10 cellular contexts compared by ENCODE assay signal in genomic region chr17:45740553-45741330, GRCh38. TPM values are rescaled to one million over a fixed set of nuclear protein-coding genes. Genes with fewer than 3 reads are reported as not detected.
DNase-seq lines count a peak whose midpoint lies in the region; ATAC-seq and TF ChIP-seq lines count a peak whose summit lies in the region.
"Had no signal": no experiment of that assay in that cellular context is flagged by ENCODE, and none has a peak within 500 bp of the region (broad histone marks: within the 10 kb centered on the region; RNA-seq: fewer than 3 reads in every experiment).

No MANE protein-coding gene starts in this region.

- CTCF ChIA-PET in activated CD4-positive, alpha-beta T cell treated with anti-CD3 and anti-CD28 coated beads for 36 hours (lab: Charles Lee): interaction anchor here (0.6 to 0.7 kb wide), 2 partner anchors 484 to 1087 kb away, joined by 3 to 4 read pairs; no protein-coding TSS in a partner anchor
- CTCF ChIA-PET in WTC11 (lab: Charles Lee): interaction anchor here (0.7 to 1.1 kb wide), 6 partner anchors 19 to 111 kb away, joined by 3 to 5 read pairs (median 3); partner anchors contain the start of gene CRHR1

- H3K4me3 Mint-ChIP-seq in activated CD4-positive, alpha-beta T cell treated with anti-CD3 and anti-CD28 coated beads for 36 hours: no peak overlapping the region
- peak overlapping the region; percentile 55 for H3K4me3 Mint-ChIP-seq in WTC11

- H3K9me3 ChIP-seq in heart right ventricle: peaks cover 0 to 8% (median 0%) of the 10 kb centered on the region in 11 donors
- H3K9me3 ChIP-seq in spleen: no peaks in the 10 kb centered on the region

- WGBS in heart right ventricle, 2 donors: 50 to 51% methylated on average over 5 of the region's 5 CpGs
- WGBS in spleen, 5 donors: 55 to 71% (median 68%) methylated on average over 4 to 5 of the region's 5 CpGs

- peaks cover 26% of the 10 kb centered on the region for H3K27me3 Mint-ChIP-seq in activated CD4-positive, alpha-beta T cell treated with anti-CD3 and anti-CD28 coated beads for 36 hours
- peaks cover 63% of the 10 kb centered on the region for H3K27me3 Mint-ChIP-seq in WTC11 (ENCODE audit: low read depth)

- DNase-seq in activated CD4-positive, alpha-beta T cell treated with anti-CD3 and anti-CD28 coated beads for 36 hours: peak; percentile 55
- DNase-seq in activated CD4-positive, alpha-beta T cell treated with anti-CD3 and anti-CD28 coated beads, Interleukin-2, amount 50 U/mL, for 4 hours: no peak
- DNase-seq in NCI-H1092 (lab: John Stamatoyannopoulos, UW): peak; percentile 27
- DNase-seq in WTC11 (ENCODE audit: low spot score): peak; percentile 84
- peak in 1 of 2 donors; percentile 47 for DNase-seq in heart right ventricle
- peak; percentile 13 for DNase-seq in spleen
- DNase-seq in activated CD8-positive, alpha-beta memory T cell treated with anti-CD3 and anti-CD28 coated beads, Interleukin-2, amount 50 U/mL, for 4 hours: no peak

- no peaks in the 10 kb centered on the region for H3K4me1 Mint-ChIP-seq in activated CD4-positive, alpha-beta T cell treated with anti-CD3 and anti-CD28 coated beads for 36 hours
- H3K4me1 Mint-ChIP-seq in WTC11: peaks cover 5% of the 10 kb centered on the region; the same call in 1 of the 2 replicates

- no peaks in the 10 kb centered on the region for H3K36me3 Mint-ChIP-seq in activated CD4-positive, alpha-beta T cell treated with anti-CD3 and anti-CD28 coated beads for 36 hours (ENCODE audit: low read depth)
- H3K36me3 Mint-ChIP-seq in WTC11: no peaks in the 10 kb centered on the region

- H3K27ac ChIP-seq in heart right ventricle (no peak overlapping the region), spleen (no peak overlapping the region)

- H3K9me3 Mint-ChIP-seq in activated CD4-positive, alpha-beta T cell treated with anti-CD3 and anti-CD28 coated beads for 36 hours (ENCODE audit: low read depth): no peaks in the 10 kb centered on the region
- no peaks in the 10 kb centered on the region for H3K9me3 Mint-ChIP-seq in WTC11

- TF ChIP-seq POLR2A in spleen (IDR thresholded peaks at IDR 0.05) (no peak), GM18505 (IDR thresholded peaks at IDR 0.05; ENCODE audit: borderline replicate concordance, extremely low read depth, insufficient read depth, insufficient read length) (no peak)

- POLR2A ChIA-PET in activated CD4-positive, alpha-beta T cell treated with anti-CD3 and anti-CD28 coated beads for 36 hours (lab: Charles Lee): interaction anchor here (0.6 kb wide), 1 partner anchor 475 kb away, joined by 7 read pairs; no protein-coding TSS in a partner anchor
- POLR2A ChIA-PET in WTC11 (lab: Charles Lee): no interaction called here

- H3K4me3 ChIP-seq in heart right ventricle: no peak overlapping the region
- no peak overlapping the region for H3K4me3 ChIP-seq in spleen

- H3K36me3 ChIP-seq in heart right ventricle: no peaks in the 10 kb centered on the region
- no peaks in the 10 kb centered on the region for H3K36me3 ChIP-seq in spleen

- peak; percentile 97 for ATAC-seq in activated CD4-positive, alpha-beta T cell treated with anti-CD3 and anti-CD28 coated beads for 36 hours
- ATAC-seq in WTC11: peak; percentile 100
- peak in 5 of 8 donors; percentile 61 to 88 (median 84) for ATAC-seq in heart right ventricle
- no peak for ATAC-seq in GM18505 (IDR thresholded peaks at IDR 0.05; ENCODE audit: unreplicated experiment)

- intact Hi-C loops in activated CD4-positive, alpha-beta T cell treated with anti-CD3 and anti-CD28 coated beads for 36 hours (cut with DNase I, micrococcal nuclease): no loop called here
- intact Hi-C loops in heart right ventricle (cut with DNase I): no loop called here
- intact Hi-C loops in spleen (cut with DNase I; ENCODE audit: low total_unique reads): no loop called here

- TF ChIP-seq CTCF in WTC11 (IDR thresholded peaks at IDR 0.05): no peak
- no peak for TF ChIP-seq CTCF in heart right ventricle (IDR thresholded peaks at IDR 0.05)
- TF ChIP-seq CTCF in spleen (IDR thresholded peaks at IDR 0.05 in 8 of 11, conservative IDR thresholded peaks at IDR 0.05 in 3 of 11): no peak

- H3K27ac Mint-ChIP-seq in activated CD4-positive, alpha-beta T cell treated with anti-CD3 and anti-CD28 coated beads for 36 hours: no peak overlapping the region
- no peak overlapping the region for H3K27ac Mint-ChIP-seq in WTC11

- H3K27me3 ChIP-seq in heart right ventricle: peaks cover 0 to 45% (median 4%) of the 10 kb centered on the region in 7 donors
- H3K27me3 ChIP-seq in spleen (replicated peaks in 1 of 7): peaks cover 0 to 40% (median 0%) of the 10 kb centered on the region in 7 donors

- H3K4me1 ChIP-seq in heart right ventricle: peaks cover 0 to 4% (median 0%) of the 10 kb centered on the region in 9 donors
- no peaks in the 10 kb centered on the region for H3K4me1 ChIP-seq in spleen

TF ChIP-seq in WTC11, 78 proteins besides CTCF, POLR2A, EP300 and RAD21:
- TF ChIP-seq HMGA2 (CRISPR knock-in tag; IDR thresholded peaks at IDR 0.05): no peak
- TF ChIP-seq NFYB (CRISPR knock-in tag; conservative IDR thresholded peaks at IDR 0.05; ENCODE audit: low read depth): peak; percentile 63
- no peak for TF ChIP-seq ARID4B (CRISPR knock-in tag; IDR thresholded peaks at IDR 0.05; ENCODE audit: borderline replicate concordance)
- TF ChIP-seq OVOL2 (CRISPR knock-in tag; IDR thresholded peaks at IDR 0.05; ENCODE audit: borderline replicate concordance): no peak
- TF ChIP-seq NR1H2 (CRISPR knock-in tag; IDR thresholded peaks at IDR 0.05): no peak
- TF ChIP-seq TEAD1 (CRISPR knock-in tag; IDR thresholded peaks at IDR 0.05): no peak
- TF ChIP-seq SP1 (CRISPR knock-in tag; conservative IDR thresholded peaks at IDR 0.05): peak; percentile 41; the same call in 1 of the 2 replicates
- TF ChIP-seq, protein P1, sequence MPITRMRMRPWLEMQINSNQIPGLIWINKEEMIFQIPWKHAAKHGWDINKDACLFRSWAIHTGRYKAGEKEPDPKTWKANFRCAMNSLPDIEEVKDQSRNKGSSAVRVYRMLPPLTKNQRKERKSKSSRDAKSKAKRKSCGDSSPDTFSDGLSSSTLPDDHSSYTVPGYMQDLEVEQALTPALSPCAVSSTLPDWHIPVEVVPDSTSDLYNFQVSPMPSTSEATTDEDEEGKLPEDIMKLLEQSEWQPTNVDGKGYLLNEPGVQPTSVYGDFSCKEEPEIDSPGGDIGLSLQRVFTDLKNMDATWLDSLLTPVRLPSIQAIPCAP (CRISPR knock-in tag; IDR thresholded peaks at IDR 0.05): no peak
- TF ChIP-seq, protein P2, sequence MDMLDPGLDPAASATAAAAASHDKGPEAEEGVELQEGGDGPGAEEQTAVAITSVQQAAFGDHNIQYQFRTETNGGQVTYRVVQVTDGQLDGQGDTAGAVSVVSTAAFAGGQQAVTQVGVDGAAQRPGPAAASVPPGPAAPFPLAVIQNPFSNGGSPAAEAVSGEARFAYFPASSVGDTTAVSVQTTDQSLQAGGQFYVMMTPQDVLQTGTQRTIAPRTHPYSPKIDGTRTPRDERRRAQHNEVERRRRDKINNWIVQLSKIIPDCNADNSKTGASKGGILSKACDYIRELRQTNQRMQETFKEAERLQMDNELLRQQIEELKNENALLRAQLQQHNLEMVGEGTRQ (CRISPR knock-in tag; IDR thresholded peaks at IDR 0.05): no peak
- no peak for TF ChIP-seq ZNF512 (CRISPR knock-in tag; IDR thresholded peaks at IDR 0.05; ENCODE audit: borderline replicate concordance)
TF ChIP-seq in WTC11: peak in this region for 2.

RNA-seq across cellular contexts. Expression of gene CRHR1, which starts 43.4 kb away (rescaled TPM):
- not detected for total RNA-seq in activated CD4-positive, alpha-beta T cell treated with anti-CD3 and anti-CD28 coated beads for 36 hours
- 0.92 to 1.6 TPM (median 1.5 TPM) in 3 replicates for total RNA-seq in WTC11 (2021)
- under 1 TPM in 2 of 10 donors, not detected in 8; 0.30 to 0.63 TPM for total RNA-seq in heart right ventricle
- polyA plus RNA-seq in heart right ventricle: not detected
- not detected for total RNA-seq in spleen
- polyA plus RNA-seq in spleen: under 1 TPM in 1 of 3 donors, not detected in 2; 0.22 TPM
- total RNA-seq: T-helper 2 cell treated with Interferon-gamma antibody and Interleukin-4, amounts not matched to agents 100 ng/mL and 5 ng/mL, for 36 hours had no signal
- polyA plus RNA-seq: BJ had no signal

Comparison
In these comparisons a context has a peak if more than half of its experiments do, and no peak if none do; other contexts are left out.
1. DNase-seq: peak in activated CD4-positive, alpha-beta T cell treated with anti-CD3 and anti-CD28 coated beads for 36 hours (single experiment), NCI-H1092 (single experiment), WTC11 (single experiment) and spleen (single experiment); none in activated CD4-positive, alpha-beta T cell treated with anti-CD3 and anti-CD28 coated beads, Interleukin-2, amount 50 U/mL, for 4 hours (0 of 2) and activated CD8-positive, alpha-beta memory T cell treated with anti-CD3 and anti-CD28 coated beads, Interleukin-2, amount 50 U/mL, for 4 hours (single experiment).